1 cellular context compared by ENCODE assay signal in genomic region chr1:219837994-219838294, GRCh38.
TF ChIP-seq lines count a peak whose summit lies in the region.

No MANE protein-coding gene starts in this region.

TF ChIP-seq in HepG2, 621 proteins besides CTCF, POLR2A, EP300 and RAD21:
- TF ChIP-seq PAX8 (CRISPR knock-in tag; IDR thresholded peaks at IDR 0.05; ENCODE audit: borderline replicate concordance) (no peak), ZNF17 (CRISPR knock-in tag; IDR thresholded peaks at IDR 0.05) (no peak), ZMAT3 (CRISPR knock-in tag; conservative IDR thresholded peaks at IDR 0.05) (no peak), ZSCAN12 (CRISPR knock-in tag; IDR thresholded peaks at IDR 0.05) (no peak), BHLHE40 (IDR thresholded peaks at IDR 0.05; ENCODE audit: low read length) (no peak), GPBP1L1 (CRISPR knock-in tag; IDR thresholded peaks at IDR 0.05) (no peak)
